ENCODE assay signal across 8 cellular contexts in the genomic region with DNA sequence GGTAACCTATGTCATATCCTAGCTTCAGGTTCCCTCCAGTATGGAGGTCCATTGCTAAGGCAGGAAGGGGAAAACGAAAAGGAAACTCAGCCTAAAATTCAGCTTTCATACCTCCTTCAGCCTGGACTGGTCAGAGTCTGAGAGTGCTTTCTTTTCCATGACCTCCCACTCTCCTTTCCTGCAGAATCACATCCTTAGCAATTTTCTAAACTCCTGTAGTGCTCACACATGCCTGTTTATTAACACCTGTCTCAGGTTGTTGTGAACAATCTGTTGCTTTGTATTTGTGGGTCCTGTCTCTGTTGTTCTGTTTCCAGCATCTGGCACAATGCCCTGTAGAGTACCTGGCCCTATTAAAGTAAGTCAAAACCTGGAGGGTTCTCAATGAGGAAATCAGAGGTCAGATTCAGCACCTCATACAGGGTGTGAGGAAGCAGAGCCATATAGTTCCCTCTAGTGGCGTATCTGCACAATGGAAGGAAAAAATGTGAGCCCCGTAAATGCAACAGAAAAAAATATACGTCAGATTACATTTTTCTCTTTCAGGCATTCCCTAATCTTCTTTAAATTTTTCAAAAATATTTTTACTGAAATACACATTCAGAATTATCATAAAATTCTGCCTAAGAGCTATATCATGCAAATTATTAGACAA. TPM values are rescaled to one million over a fixed set of nuclear protein-coding genes. Genes with fewer than 3 reads are reported as not detected.
A peak's percentile ranks its signal among the peaks of the same experiment; 100 is the strongest.
DNase-seq lines count a peak whose midpoint lies in the region; ATAC-seq and TF ChIP-seq lines count a peak whose summit lies in the region.
"Not testable (repeated sequence)": the region's sequence is repeated elsewhere in the genome, so short reads cannot be mapped to it uniquely, and the experiment has no call there.

No MANE protein-coding gene starts in this region.

- not testable (repeated sequence) for H3K9me3 ChIP-seq in HAP-1; body of pancreas; right atrium auricular region; trophoblast cell (ENCODE audit: insufficient read depth, low read depth, low read length)

- DNase-seq in AG10803 (ENCODE audit: low read depth), result peak; percentile 18
- DNase-seq in HAP-1 (ENCODE audit: low spot score in 2 of 2), result peak; percentile 10 to 16
- peak; percentile 1 for DNase-seq in HuH-7 (ENCODE audit: low spot score)
- DNase-seq in OCI-M1 (lab: John Stamatoyannopoulos, UW), result peak; percentile 79
- DNase-seq in body of pancreas, result peak in 2 of 4 donors; percentile 5 to 7
- DNase-seq in right atrium auricular region (ENCODE audit: low spot score), result not testable (repeated sequence)
- peak; percentile 6 to 29 for DNase-seq in trophoblast cell

- H2BK5ac ChIP-seq in trophoblast cell (ENCODE audit: low read depth, low read length, poor library complexity), result not testable (repeated sequence)

- not testable (repeated sequence) for H3K14ac ChIP-seq in trophoblast cell (ENCODE audit: low read length)

- H3K4me1 ChIP-seq in HAP-1; body of pancreas; right atrium auricular region; trophoblast cell (ENCODE audit: control insufficient read depth in 1 of 2, insufficient read depth in 2 of 2, low read length in 2 of 2): not testable (repeated sequence)

- H3K79me2 ChIP-seq in trophoblast cell (ENCODE audit: control insufficient read depth, insufficient read depth, low read length, poor library complexity), result not testable (repeated sequence)

- not testable (repeated sequence) for H3K18ac ChIP-seq in trophoblast cell (ENCODE audit: low read length)

- H3K4ac ChIP-seq in trophoblast cell (ENCODE audit: low read depth, low read length), result not testable (repeated sequence)

- H4K12ac ChIP-seq in trophoblast cell (ENCODE audit: low read depth, low read length), result not testable (repeated sequence)

- not testable (repeated sequence) for H2AK5ac ChIP-seq in trophoblast cell (ENCODE audit: low read length)

- H3K4me3 ChIP-seq in AG10803 (ENCODE audit: low read length); HAP-1; body of pancreas; right atrium auricular region; trophoblast cell (ENCODE audit: low read depth, low read length): not testable (repeated sequence)

- H3K4me2 ChIP-seq in trophoblast cell (ENCODE audit: low read length), result not testable (repeated sequence)

- not testable (repeated sequence) for H3K36me3 ChIP-seq in HAP-1 (replicated peaks); body of pancreas (replicated peaks in 1 of 2; ENCODE audit: insufficient read depth in 1 of 2, low read depth in 2 of 2); right atrium auricular region; trophoblast cell (ENCODE audit: control insufficient read depth in 1 of 2, insufficient read depth in 2 of 2, low read length in 2 of 2)

- not testable (repeated sequence) for H3K79me1 ChIP-seq in trophoblast cell (ENCODE audit: low read length)

- in situ Hi-C loops in HAP-1 (cut with MboI; ENCODE audit: low sequenced_read_pairs), result not testable (repeated sequence)

- WGBS in body of pancreas, 2 donors, result 28 to 29% methylated on average over 4 of the region's 4 CpGs
- no CpG with 5 or more reads among the region's 4 CpGs for WGBS in trophoblast cell (ENCODE audit: extremely low coverage, insufficient coverage, insufficient read length)

- not testable (repeated sequence) for H4K91ac ChIP-seq in trophoblast cell (ENCODE audit: low read depth, low read length)

- not testable (repeated sequence) for TF ChIP-seq POLR2A in GM18505 (IDR thresholded peaks at IDR 0.05; ENCODE audit: borderline replicate concordance, extremely low read depth, insufficient read depth, insufficient read length); body of pancreas (IDR thresholded peaks at IDR 0.05)

- not testable (repeated sequence) for H2AFZ ChIP-seq in trophoblast cell (ENCODE audit: insufficient read depth, low read length, poor library complexity)

- TF ChIP-seq CTCF in AG10803 (conservative IDR thresholded peaks at IDR 0.05; ENCODE audit: low read length) (peak; percentile 70), body of pancreas (IDR thresholded peaks at IDR 0.05) (peak; percentile 11 to 54 (median 43)), right atrium auricular region (IDR thresholded peaks at IDR 0.05) (peak; percentile 34 to 64)

- not testable (repeated sequence) for H3K9ac ChIP-seq in trophoblast cell (ENCODE audit: low read length)

- peak; percentile 90 for ATAC-seq in GM18505 (IDR thresholded peaks at IDR 0.05; ENCODE audit: unreplicated experiment)
- peak; percentile 56 for ATAC-seq in body of pancreas

- H2BK12ac ChIP-seq in trophoblast cell (ENCODE audit: low read length), result not testable (repeated sequence)

- H3K27me3 ChIP-seq in HAP-1 (ENCODE audit: low read depth); body of pancreas; right atrium auricular region; trophoblast cell (ENCODE audit: insufficient read depth, low read length): not testable (repeated sequence)

- H3K27ac ChIP-seq in body of pancreas; right atrium auricular region; trophoblast cell (ENCODE audit: low read depth, low read length): not testable (repeated sequence)

- H3K23ac ChIP-seq in trophoblast cell (ENCODE audit: low read length), result not testable (repeated sequence)

- H4K8ac ChIP-seq in trophoblast cell (ENCODE audit: low read depth, low read length), result not testable (repeated sequence)

- intact Hi-C loops in body of pancreas (cut with DNase I), result not testable (repeated sequence)

- H2BK120ac ChIP-seq in trophoblast cell (ENCODE audit: insufficient read depth, low read length, poor library complexity), result not testable (repeated sequence)

RNA-seq across cellular contexts. Expression of gene GYPB, which starts 2.3 kb away (rescaled TPM):
- total RNA-seq in body of pancreas (not detected), right atrium auricular region (not detected)
- polyA plus RNA-seq in trophoblast cell (2013), result not detected in 2 replicates
